9 cellular contexts compared by ENCODE assay signal in genomic region chr3:16290827-16291196, GRCh38. TPM values are rescaled to one million over a fixed set of nuclear protein-coding genes. Genes with fewer than 3 reads are reported as not detected.
DNase-seq lines count a peak whose midpoint lies in the region; ATAC-seq and TF ChIP-seq lines count a peak whose summit lies in the region.
"Had no signal": no experiment of that assay in that cellular context is flagged by ENCODE, and none has a peak within 500 bp of the region (broad histone marks: within the 10 kb centered on the region; RNA-seq: fewer than 3 reads in every experiment).

No MANE protein-coding gene starts in this region.

- H3K4me3 ChIP-seq in brain microvascular endothelial cell (ENCODE audit: low read depth, low read length) = no peak overlapping the region

- peak overlapping the region; percentile 96 for H3K27ac Mint-ChIP-seq in activated CD4-positive, alpha-beta T cell treated with anti-CD3 and anti-CD28 coated beads, Interleukin-2, amount 10 ng/mL, durations not matched to agents 7 days and 5 days
- peak overlapping the region; percentile 81 for H3K27ac Mint-ChIP-seq in activated T-helper 17 cell treated with anti-CD3 and anti-CD28 coated beads, Interleukin-2, amount 50 U/mL, for 72 hours
- H3K27ac Mint-ChIP-seq in stimulated activated effector memory CD8-positive, alpha-beta T cell treated with anti-CD3 and anti-CD28 coated beads, Interleukin-12 subunit alpha, Interleukin-12 subunit beta, amount 100 ng/mL, for 72 hours = peak overlapping the region; percentile 69

- no peaks in the 10 kb centered on the region for H3K27me3 ChIP-seq in brain microvascular endothelial cell (replicated peaks)

- H3K27ac ChIP-seq in brain microvascular endothelial cell = no peak overlapping the region

- CTCF ChIA-PET in activated CD4-positive, alpha-beta T cell treated with anti-CD3 and anti-CD28 coated beads, Interleukin-2, amount 10 ng/mL, durations not matched to agents 7 days and 5 days (lab: Charles Lee) = interaction anchor here (0.6 to 5.9 kb wide), 26 partner anchors 10 to 281 kb away, joined by 3 to 60 read pairs (median 4); partner anchors contain the start of genes DPH3 and OXNAD1

- peaks cover 19% of the 10 kb centered on the region for H3K9me3 Mint-ChIP-seq in activated CD4-positive, alpha-beta T cell treated with anti-CD3 and anti-CD28 coated beads, Interleukin-2, amount 10 ng/mL, durations not matched to agents 7 days and 5 days
- peaks cover 5% of the 10 kb centered on the region for H3K9me3 Mint-ChIP-seq in activated T-helper 17 cell treated with anti-CD3 and anti-CD28 coated beads, Interleukin-2, amount 50 U/mL, for 72 hours
- H3K9me3 Mint-ChIP-seq in stimulated activated effector memory CD8-positive, alpha-beta T cell treated with anti-CD3 and anti-CD28 coated beads, Interleukin-12 subunit alpha, Interleukin-12 subunit beta, amount 100 ng/mL, for 72 hours = peaks cover 5% of the 10 kb centered on the region

- TF ChIP-seq CTCF in brain microvascular endothelial cell (IDR thresholded peaks at IDR 0.05; ENCODE audit: low read depth, low read length, missing control alignments) = no peak

- ATAC-seq in HG03571 (IDR thresholded peaks at IDR 0.05; ENCODE audit: unreplicated experiment) (peak; percentile 40), HG02759 (IDR thresholded peaks at IDR 0.05; ENCODE audit: unreplicated experiment) (no peak), HG02938 (IDR thresholded peaks at IDR 0.05; ENCODE audit: unreplicated experiment) (no peak)
- peak; percentile 43 for ATAC-seq in activated T-helper 17 cell treated with anti-CD3 and anti-CD28 coated beads, Interleukin-2, amount 50 U/mL, for 72 hours (replicated peaks)
- peak; percentile 57 for ATAC-seq in stimulated activated effector memory CD8-positive, alpha-beta T cell treated with anti-CD3 and anti-CD28 coated beads, Interleukin-12 subunit alpha, Interleukin-12 subunit beta, amount 100 ng/mL, for 72 hours

- no peaks in the 10 kb centered on the region for H3K36me3 ChIP-seq in brain microvascular endothelial cell (replicated peaks)

- H3K4me1 Mint-ChIP-seq in activated CD4-positive, alpha-beta T cell treated with anti-CD3 and anti-CD28 coated beads, Interleukin-2, amount 10 ng/mL, durations not matched to agents 7 days and 5 days = peaks cover 63% of the 10 kb centered on the region
- H3K4me1 Mint-ChIP-seq in activated T-helper 17 cell treated with anti-CD3 and anti-CD28 coated beads, Interleukin-2, amount 50 U/mL, for 72 hours = peaks cover 64% of the 10 kb centered on the region
- H3K4me1 Mint-ChIP-seq in stimulated activated effector memory CD8-positive, alpha-beta T cell treated with anti-CD3 and anti-CD28 coated beads, Interleukin-12 subunit alpha, Interleukin-12 subunit beta, amount 100 ng/mL, for 72 hours = peaks cover 89% of the 10 kb centered on the region

- H3K27me3 Mint-ChIP-seq in activated CD4-positive, alpha-beta T cell treated with anti-CD3 and anti-CD28 coated beads, Interleukin-2, amount 10 ng/mL, durations not matched to agents 7 days and 5 days = no peaks in the 10 kb centered on the region
- no peaks in the 10 kb centered on the region for H3K27me3 Mint-ChIP-seq in activated T-helper 17 cell treated with anti-CD3 and anti-CD28 coated beads, Interleukin-2, amount 50 U/mL, for 72 hours
- H3K27me3 Mint-ChIP-seq: IgD-negative memory B cell had no signal

- H3K4me3 Mint-ChIP-seq in activated CD4-positive, alpha-beta T cell treated with anti-CD3 and anti-CD28 coated beads, Interleukin-2, amount 10 ng/mL, durations not matched to agents 7 days and 5 days = peak overlapping the region; percentile 87
- peak overlapping the region; percentile 93 for H3K4me3 Mint-ChIP-seq in activated T-helper 17 cell treated with anti-CD3 and anti-CD28 coated beads, Interleukin-2, amount 50 U/mL, for 72 hours
- H3K4me3 Mint-ChIP-seq in stimulated activated effector memory CD8-positive, alpha-beta T cell treated with anti-CD3 and anti-CD28 coated beads, Interleukin-12 subunit alpha, Interleukin-12 subunit beta, amount 100 ng/mL, for 72 hours = peak overlapping the region; percentile 67

- in situ Hi-C loops in brain microvascular endothelial cell (cut with HindIII; ENCODE audit: low pct_ligation_motif_present, low sequenced_read_pairs) = no loop called here

- POLR2A ChIA-PET in activated CD4-positive, alpha-beta T cell treated with anti-CD3 and anti-CD28 coated beads, Interleukin-2, amount 10 ng/mL, durations not matched to agents 7 days and 5 days (lab: Charles Lee) = interaction anchor here (1.0 to 1.5 kb wide), 2 partner anchors 10 to 221 kb away, joined by 3 read pairs; no protein-coding TSS in a partner anchor

- DNase-seq in activated CD4-positive, alpha-beta T cell treated with anti-CD3 and anti-CD28 coated beads, Interleukin-2, amount 10 ng/mL, durations not matched to agents 7 days and 5 days = no peak
- no peak for DNase-seq in activated CD4-positive, alpha-beta T cell treated with anti-CD3 and anti-CD28 coated beads for 1 hour
- no peak for DNase-seq in stimulated activated effector memory CD8-positive, alpha-beta T cell treated with anti-CD3 and anti-CD28 coated beads, Interleukin-12 subunit alpha, Interleukin-12 subunit beta, amount 100 ng/mL, for 72 hours (ENCODE audit: low spot score in 2 of 2)
- no peak for DNase-seq in brain microvascular endothelial cell

- H3K36me3 Mint-ChIP-seq in activated CD4-positive, alpha-beta T cell treated with anti-CD3 and anti-CD28 coated beads, Interleukin-2, amount 10 ng/mL, durations not matched to agents 7 days and 5 days (ENCODE audit: low read depth) = peaks cover 86% of the 10 kb centered on the region
- peaks cover 94% of the 10 kb centered on the region for H3K36me3 Mint-ChIP-seq in activated T-helper 17 cell treated with anti-CD3 and anti-CD28 coated beads, Interleukin-2, amount 50 U/mL, for 72 hours (ENCODE audit: low read depth)
- H3K36me3 Mint-ChIP-seq in stimulated activated effector memory CD8-positive, alpha-beta T cell treated with anti-CD3 and anti-CD28 coated beads, Interleukin-12 subunit alpha, Interleukin-12 subunit beta, amount 100 ng/mL, for 72 hours = peaks cover 46% of the 10 kb centered on the region

RNA-seq across cellular contexts. Expression of gene OXNAD1, which starts 25.8 kb away (rescaled TPM):
- total RNA-seq in activated CD4-positive, alpha-beta T cell treated with anti-CD3 and anti-CD28 coated beads, Interleukin-2, amount 10 ng/mL, durations not matched to agents 7 days and 5 days = 10 to 100 TPM; 64.0 to 70.4 TPM
- total RNA-seq in activated T-helper 17 cell treated with anti-CD3 and anti-CD28 coated beads, Interleukin-2, amount 50 U/mL, for 72 hours = 10 to 100 TPM; 31.4 to 32.4 TPM

RNA-seq across cellular contexts. Expression of gene DPH3, which starts 26.1 kb away (rescaled TPM):
- 10 to 100 TPM; 12.6 to 14.4 TPM for total RNA-seq in activated CD4-positive, alpha-beta T cell treated with anti-CD3 and anti-CD28 coated beads, Interleukin-2, amount 10 ng/mL, durations not matched to agents 7 days and 5 days
- total RNA-seq in activated T-helper 17 cell treated with anti-CD3 and anti-CD28 coated beads, Interleukin-2, amount 50 U/mL, for 72 hours = 10 to 100 TPM; 10.0 to 22.5 TPM

Comparison
In these comparisons a context has a peak if more than half of its experiments do, and no peak if none do; other contexts are left out.
1. ATAC-seq: peak in HG03571 (single experiment), activated T-helper 17 cell treated with anti-CD3 and anti-CD28 coated beads, Interleukin-2, amount 50 U/mL, for 72 hours (single experiment) and stimulated activated effector memory CD8-positive, alpha-beta T cell treated with anti-CD3 and anti-CD28 coated beads, Interleukin-12 subunit alpha, Interleukin-12 subunit beta, amount 100 ng/mL, for 72 hours (single experiment); none in HG02759 (single experiment) and HG02938 (single experiment).
2. Peak in every context shown above with its lines, with median percentiles within 50 percentile points of each other: H3K27ac Mint-ChIP-seq and H3K4me3 Mint-ChIP-seq.